In genomic region chr5:72035831-72036230, GRCh38 we compare ENCODE assay signal across 32 cellular contexts.
"Had no signal": no experiment of that assay in that cellular context is flagged by ENCODE, and none has a peak within 500 bp of the region (broad histone marks: within the 10 kb centered on the region; RNA-seq: fewer than 3 reads in every experiment).

No MANE protein-coding gene starts in this region.

- H3K4me3 ChIP-seq: body of pancreas, Peyer's patch had no signal

- DNase-seq: activated CD4-positive, alpha-beta T cell treated with anti-CD3 and anti-CD28 coated beads for 1 hour; activated CD4-positive, alpha-beta T cell treated with anti-CD3 and anti-CD28 coated beads for 48 hours; activated CD4-positive, CD25-positive, alpha-beta regulatory T cell; activated CD8-positive, alpha-beta T cell treated with anti-CD3 and anti-CD28 coated beads for 36 hours; activated effector memory CD4-positive, alpha-beta T cell treated with anti-CD3 and anti-CD28 coated beads, Interleukin-2, amount 50 U/mL, for 16 hours; activated naive CD4-positive, alpha-beta T cell treated with Interleukin-2 at 50 U/mL for 16 hours; activated naive CD8-positive, alpha-beta T cell treated with anti-CD3 and anti-CD28 coated beads, Interleukin-2, amount 10 ng/mL, durations not matched to agents 7 days and 5 days; activated T-cell treated with anti-CD3 and anti-CD28 coated beads, Interleukin-2, amount 50 U/mL, for 1 hour; activated T-cell treated with anti-CD3 and anti-CD28 coated beads, Interleukin-2, amount 50 U/mL, for 72 hours; amygdala; body of pancreas; Karpas-422; KBM-7; NCI-H1105; NCI-H1417 treated with DMSO at 0.1 percent for 48 hours; NCI-H187 treated with DMSO at 0.1 percent for 48 hours; NCI-H2081; NCI-H2171 treated with DMSO at 0.1 percent for 48 hours; NCI-H2227 treated with DMSO at 0.1 percent for 48 hours; NCI-H446; NCI-H510A treated with DMSO at 0.1 percent for 48 hours; NK-92 treated with Interleukin-12 subunit alpha and Interleukin-12 subunit beta, amount 100 ng/mL, for 24 hours; PC-3; Peyer's patch; Right ventricle myocardium superior; SW 1271; T-helper 1 cell; T-helper 2 cell; T-helper 9 cell; WERI-Rb-1 had no signal

- H3K27ac Mint-ChIP-seq: activated CD8-positive, alpha-beta T cell treated with anti-CD3 and anti-CD28 coated beads for 36 hours; activated naive CD4-positive, alpha-beta T cell treated with anti-CD3 and anti-CD28 coated beads, Interleukin-2, amount 50 U/mL, for 24 hours; activated naive CD8-positive, alpha-beta T cell treated with anti-CD3 and anti-CD28 coated beads, Interleukin-2, amount 10 ng/mL, durations not matched to agents 7 days and 5 days; activated T-cell treated with anti-CD3 and anti-CD28 coated beads, Interleukin-2, amount 50 U/mL, for 72 hours; activated T-helper 17 cell treated with anti-CD3 and anti-CD28 coated beads, Interleukin-2, amount 50 U/mL, for 72 hours had no signal

- H3K4me1 ChIP-seq: body of pancreas, Peyer's patch had no signal

- H3K36me3 ChIP-seq: Peyer's patch, WERI-Rb-1 had no signal

- H3K4me1 Mint-ChIP-seq: activated naive CD4-positive, alpha-beta T cell treated with anti-CD3 and anti-CD28 coated beads, Interleukin-2, amount 50 U/mL, for 24 hours; activated naive CD8-positive, alpha-beta T cell treated with anti-CD3 and anti-CD28 coated beads, Interleukin-2, amount 10 ng/mL, durations not matched to agents 7 days and 5 days; activated T-helper 17 cell treated with anti-CD3 and anti-CD28 coated beads, Interleukin-2, amount 50 U/mL, for 72 hours had no signal

- ATAC-seq: activated CD8-positive, alpha-beta T cell treated with anti-CD3 and anti-CD28 coated beads for 36 hours; activated T-cell treated with anti-CD3 and anti-CD28 coated beads, Interleukin-2, amount 50 U/mL, for 72 hours; activated T-helper 17 cell treated with anti-CD3 and anti-CD28 coated beads, Interleukin-2, amount 50 U/mL, for 72 hours; body of pancreas; PC-3 had no signal

- H3K9me3 Mint-ChIP-seq: activated CD8-positive, alpha-beta T cell treated with anti-CD3 and anti-CD28 coated beads for 36 hours; activated naive CD4-positive, alpha-beta T cell treated with anti-CD3 and anti-CD28 coated beads, Interleukin-2, amount 50 U/mL, for 24 hours; activated naive CD8-positive, alpha-beta T cell treated with anti-CD3 and anti-CD28 coated beads, Interleukin-2, amount 10 ng/mL, durations not matched to agents 7 days and 5 days; activated T-cell treated with anti-CD3 and anti-CD28 coated beads, Interleukin-2, amount 50 U/mL, for 72 hours; activated T-helper 17 cell treated with anti-CD3 and anti-CD28 coated beads, Interleukin-2, amount 50 U/mL, for 72 hours had no signal

- H3K36me3 Mint-ChIP-seq: activated naive CD8-positive, alpha-beta T cell treated with anti-CD3 and anti-CD28 coated beads, Interleukin-2, amount 10 ng/mL, durations not matched to agents 7 days and 5 days had no signal

- H3K4me3 Mint-ChIP-seq: activated CD8-positive, alpha-beta T cell treated with anti-CD3 and anti-CD28 coated beads for 36 hours; activated naive CD4-positive, alpha-beta T cell treated with anti-CD3 and anti-CD28 coated beads, Interleukin-2, amount 50 U/mL, for 24 hours; activated naive CD8-positive, alpha-beta T cell treated with anti-CD3 and anti-CD28 coated beads, Interleukin-2, amount 10 ng/mL, durations not matched to agents 7 days and 5 days; activated T-cell treated with anti-CD3 and anti-CD28 coated beads, Interleukin-2, amount 50 U/mL, for 72 hours; activated T-helper 17 cell treated with anti-CD3 and anti-CD28 coated beads, Interleukin-2, amount 50 U/mL, for 72 hours had no signal

- H3K27ac ChIP-seq: body of pancreas, Peyer's patch, WERI-Rb-1 had no signal

- H3K27me3 ChIP-seq: body of pancreas, Peyer's patch had no signal

- H3K9me3 ChIP-seq: body of pancreas, Peyer's patch had no signal
